11 cellular contexts compared by ENCODE assay signal in the genomic region with DNA sequence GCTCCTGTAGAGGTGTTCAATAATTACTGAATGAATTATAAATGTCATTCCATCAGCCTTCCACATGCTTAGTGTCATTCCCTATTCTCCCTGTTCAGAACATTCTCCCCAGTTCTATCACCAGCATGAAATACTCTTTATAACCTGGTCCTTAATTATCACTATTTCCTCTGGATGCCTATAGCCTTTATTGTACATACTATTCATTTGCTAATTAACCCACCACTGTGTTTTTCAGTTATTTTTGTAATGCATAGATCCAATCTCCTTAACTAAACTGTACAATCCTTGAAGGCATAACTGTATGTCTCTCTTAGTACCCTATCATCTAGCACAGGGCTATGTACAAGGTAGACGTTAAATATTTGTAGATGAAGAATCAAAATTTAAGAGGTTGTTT. TPM values are rescaled to one million over a fixed set of nuclear protein-coding genes. Genes with fewer than 3 reads are reported as not detected.
A peak's percentile ranks its signal among the peaks of the same experiment; 100 is the strongest.
DNase-seq lines count a peak whose midpoint lies in the region; ATAC-seq and TF ChIP-seq lines count a peak whose summit lies in the region.
"Had no signal": no experiment of that assay in that cellular context is flagged by ENCODE, and none has a peak within 500 bp of the region (broad histone marks: within the 10 kb centered on the region; RNA-seq: fewer than 3 reads in every experiment).

No MANE protein-coding gene starts in this region.

- H3K27ac Mint-ChIP-seq in activated naive CD4-positive, alpha-beta T cell treated with anti-CD3 and anti-CD28 coated beads, Interleukin-2, amount 50 U/mL, for 24 hours, result no peak overlapping the region
- H3K27ac Mint-ChIP-seq in T-cell (no peak overlapping the region), glutamatergic neuron (ENCODE audit: unreplicated experiment) (no peak overlapping the region)
- peak overlapping the region; percentile 98 for H3K27ac Mint-ChIP-seq in stimulated activated memory B cell treated with anti-CD40 and anti-IgM and Interleukin-4, amounts not matched to agents 10 μg/mL and 1 μg/mL and 100 μg/mL, for 72 hours

- H3K27me3 Mint-ChIP-seq in activated naive CD4-positive, alpha-beta T cell treated with anti-CD3 and anti-CD28 coated beads, Interleukin-2, amount 50 U/mL, for 24 hours, result no peaks in the 10 kb centered on the region
- H3K27me3 Mint-ChIP-seq in T-cell (no peaks in the 10 kb centered on the region), glutamatergic neuron (ENCODE audit: unreplicated experiment) (peaks cover 5% of the 10 kb centered on the region)
- no peaks in the 10 kb centered on the region for H3K27me3 Mint-ChIP-seq in stimulated activated memory B cell treated with anti-CD40 and anti-IgM and Interleukin-4, amounts not matched to agents 10 μg/mL and 1 μg/mL and 100 μg/mL, for 72 hours

- TF ChIP-seq CTCF in glutamatergic neuron (IDR thresholded peaks at IDR 0.05; ENCODE audit: partially characterized antibody, unreplicated experiment), result no peak

- no peaks in the 10 kb centered on the region for H3K9me3 Mint-ChIP-seq in activated naive CD4-positive, alpha-beta T cell treated with anti-CD3 and anti-CD28 coated beads, Interleukin-2, amount 50 U/mL, for 24 hours
- H3K9me3 Mint-ChIP-seq in T-cell (no peaks in the 10 kb centered on the region), glutamatergic neuron (ENCODE audit: unreplicated experiment) (peaks cover 5% of the 10 kb centered on the region)
- no peaks in the 10 kb centered on the region for H3K9me3 Mint-ChIP-seq in stimulated activated memory B cell treated with anti-CD40 and anti-IgM and Interleukin-4, amounts not matched to agents 10 μg/mL and 1 μg/mL and 100 μg/mL, for 72 hours

- ATAC-seq in T-cell (replicated peaks in 1 of 4) (no peak), HG03378 (IDR thresholded peaks at IDR 0.05; ENCODE audit: unreplicated experiment) (no peak)
- ATAC-seq in stimulated activated memory B cell treated with anti-CD40 and anti-IgM and Interleukin-4, amounts not matched to agents 10 μg/mL and 1 μg/mL and 100 μg/mL, for 72 hours, result no peak

- DNase-seq in activated naive CD4-positive, alpha-beta T cell (lab: John Stamatoyannopoulos, UW), result no peak
- DNase-seq in T-cell (no peak), glutamatergic neuron (no peak), NCI-H1105 treated with DMSO at 0.1 percent for 48 hours (lab: John Stamatoyannopoulos, UW) (no peak), AG08396 (ENCODE audit: low spot score) (no peak)
- DNase-seq: activated gamma-delta T cell treated with Interleukin-2 at 50 U/mL for 16 hours, substantia nigra, SW 1271 had no signal

- peaks cover 4% of the 10 kb centered on the region for H3K36me3 Mint-ChIP-seq in activated naive CD4-positive, alpha-beta T cell treated with anti-CD3 and anti-CD28 coated beads, Interleukin-2, amount 50 U/mL, for 24 hours
- H3K36me3 Mint-ChIP-seq in T-cell (peaks cover 3% of the 10 kb centered on the region), glutamatergic neuron (ENCODE audit: unreplicated experiment) (no peaks in the 10 kb centered on the region)
- peaks cover 5% of the 10 kb centered on the region for H3K36me3 Mint-ChIP-seq in stimulated activated memory B cell treated with anti-CD40 and anti-IgM and Interleukin-4, amounts not matched to agents 10 μg/mL and 1 μg/mL and 100 μg/mL, for 72 hours

- peaks cover 79% of the 10 kb centered on the region for H3K4me1 Mint-ChIP-seq in activated naive CD4-positive, alpha-beta T cell treated with anti-CD3 and anti-CD28 coated beads, Interleukin-2, amount 50 U/mL, for 24 hours
- H3K4me1 Mint-ChIP-seq in T-cell (peaks cover 35 to 68% (median 38%) of the 10 kb centered on the region in 3 donors), glutamatergic neuron (ENCODE audit: low read depth, unreplicated experiment) (peaks cover 1% of the 10 kb centered on the region)
- peaks cover 38% of the 10 kb centered on the region for H3K4me1 Mint-ChIP-seq in stimulated activated memory B cell treated with anti-CD40 and anti-IgM and Interleukin-4, amounts not matched to agents 10 μg/mL and 1 μg/mL and 100 μg/mL, for 72 hours

- CTCF ChIA-PET in T-cell (lab: Charles Lee), result no interaction called here

- POLR2A ChIA-PET in T-cell (lab: Charles Lee), result interaction anchor here (0.5 kb wide), 2 partner anchors 73 to 109 kb away, joined by 3 read pairs; no protein-coding TSS in a partner anchor

- H3K4me3 Mint-ChIP-seq in activated naive CD4-positive, alpha-beta T cell treated with anti-CD3 and anti-CD28 coated beads, Interleukin-2, amount 50 U/mL, for 24 hours, result peak overlapping the region; percentile 98
- H3K4me3 Mint-ChIP-seq in T-cell, result peak overlapping the region; percentile 26 to 100 (median 85)
- H3K4me3 Mint-ChIP-seq in glutamatergic neuron (ENCODE audit: unreplicated experiment), result peak overlapping the region; percentile 99
- peak overlapping the region; percentile 50 for H3K4me3 Mint-ChIP-seq in stimulated activated memory B cell treated with anti-CD40 and anti-IgM and Interleukin-4, amounts not matched to agents 10 μg/mL and 1 μg/mL and 100 μg/mL, for 72 hours

RNA-seq across cellular contexts. Expression of a gene that starts 1.2 kb away (rescaled TPM):
- total RNA-seq in T-cell, result 10 to 100 TPM; 20.4 to 26.2 (median 24.6) TPM
- 30.5 TPM for total RNA-seq in glutamatergic neuron (ENCODE audit: unreplicated experiment)
